In genomic region chr14:73786632-73786941, GRCh38 we compare ENCODE assay signal across 7 cellular contexts.
A peak's percentile ranks its signal among the peaks of the same experiment; 100 is the strongest.
DNase-seq lines count a peak whose midpoint lies in the region; ATAC-seq and TF ChIP-seq lines count a peak whose summit lies in the region.

No MANE protein-coding gene starts in this region.

- H3K27ac ChIP-seq in WERI-Rb-1 = peak overlapping the region; percentile 90
- peak overlapping the region; percentile 28 for H3K27ac ChIP-seq in foreskin keratinocyte

- peaks cover 37% of the 10 kb centered on the region for H3K4me1 ChIP-seq in foreskin keratinocyte

- H3K36me3 Mint-ChIP-seq in osteocyte (ENCODE audit: unreplicated experiment) = no peaks in the 10 kb centered on the region

- TF ChIP-seq CTCF in GM12865 (IDR thresholded peaks at IDR 0.05; ENCODE audit: insufficient read depth, low read depth, low read length, missing control alignments) (no peak), WERI-Rb-1 (IDR thresholded peaks at IDR 0.05; ENCODE audit: low read depth, low read length) (no peak), foreskin keratinocyte (conservative IDR thresholded peaks at IDR 0.05) (no peak), osteocyte (IDR thresholded peaks at IDR 0.05) (no peak)

- no peaks in the 10 kb centered on the region for H3K9me3 Mint-ChIP-seq in osteocyte (ENCODE audit: unreplicated experiment)

- ATAC-seq in HG02763 (IDR thresholded peaks at IDR 0.05; ENCODE audit: unreplicated experiment) (peak; percentile 4), foreskin keratinocyte (no peak), HG02840 (IDR thresholded peaks at IDR 0.05; ENCODE audit: low FRiP score, unreplicated experiment) (no peak)

- H3K4me3 Mint-ChIP-seq in osteocyte (ENCODE audit: unreplicated experiment) = peak overlapping the region; percentile 87

- H3K27me3 ChIP-seq in WERI-Rb-1 (ENCODE audit: insufficient read depth, low read depth, severe bottlenecking) = no peaks in the 10 kb centered on the region
- H3K27me3 ChIP-seq in foreskin keratinocyte = no peaks in the 10 kb centered on the region

- peaks cover 72% of the 10 kb centered on the region for H3K4me1 Mint-ChIP-seq in osteocyte (ENCODE audit: unreplicated experiment)

- DNase-seq in GM12865 (ENCODE audit: low read depth) = peak; percentile 68
- peak; percentile 36 for DNase-seq in WERI-Rb-1
- no peak for DNase-seq in foreskin keratinocyte
- no peak for DNase-seq in osteocyte (ENCODE audit: extremely low spot score, unreplicated experiment)
- no peak for DNase-seq in GF-D8 (lab: John Stamatoyannopoulos, UW)

- peak overlapping the region; percentile 93 for H3K27ac Mint-ChIP-seq in osteocyte (ENCODE audit: unreplicated experiment)

- H3K9me3 ChIP-seq in WERI-Rb-1 (ENCODE audit: severe bottlenecking) = no peaks in the 10 kb centered on the region

- H3K36me3 ChIP-seq in WERI-Rb-1 = no peaks in the 10 kb centered on the region

- H3K4me3 ChIP-seq in GM12865 (ENCODE audit: low read depth, low read length) = peak overlapping the region; percentile 88
- peak overlapping the region; percentile 73 for H3K4me3 ChIP-seq in WERI-Rb-1 (ENCODE audit: low read depth, low read length)

- no peaks in the 10 kb centered on the region for H3K27me3 Mint-ChIP-seq in osteocyte (ENCODE audit: unreplicated experiment)

Comparison
In these comparisons a context has a peak if more than half of its experiments do, and no peak if none do; other contexts are left out.
1. DNase-seq: peak in GM12865 (single experiment) and WERI-Rb-1 (single experiment); none in foreskin keratinocyte (0 of 2), osteocyte (single experiment) and GF-D8 (single experiment).